Comparison of ENCODE assay signal across 8 cellular contexts in the genomic region with DNA sequence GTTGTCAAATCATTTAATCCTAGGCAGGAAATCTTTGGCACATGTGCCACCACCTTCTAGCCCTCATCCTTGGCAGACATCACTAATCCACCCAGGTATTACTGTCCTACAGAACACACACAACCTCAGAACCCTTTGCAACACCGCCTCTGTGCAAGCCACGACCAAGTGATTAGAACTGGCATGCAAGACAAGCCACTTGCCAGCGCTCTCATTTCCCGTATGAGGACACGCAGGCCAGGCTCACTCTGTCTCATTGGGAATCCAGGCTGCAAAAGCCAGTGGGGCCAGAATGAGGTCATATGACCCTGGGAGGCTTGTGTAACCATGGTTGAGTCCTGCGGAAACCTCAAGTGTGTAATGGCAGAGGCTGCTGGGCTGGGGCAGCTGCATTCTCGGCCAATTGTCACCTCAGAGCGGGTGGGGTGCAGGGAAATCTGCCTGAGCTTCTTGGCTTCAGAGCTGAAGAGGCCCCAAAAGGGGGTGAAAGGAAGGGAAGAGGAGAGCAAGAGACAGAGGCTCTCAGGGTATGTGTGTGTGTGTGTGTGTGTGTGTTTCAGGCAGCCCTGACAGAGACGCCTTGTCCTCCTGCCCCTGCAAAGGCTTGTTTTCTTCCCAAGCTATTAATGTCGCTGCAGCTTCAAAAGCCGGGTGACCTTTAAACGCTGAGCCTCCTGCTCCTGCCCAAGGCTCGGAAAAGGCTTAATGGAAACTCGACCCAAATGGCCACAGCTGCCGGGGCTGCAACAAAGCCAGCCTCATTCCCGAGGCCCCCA. TPM values are rescaled to one million over a fixed set of nuclear protein-coding genes. Genes with fewer than 3 reads are reported as not detected.
A peak's percentile ranks its signal among the peaks of the same experiment; 100 is the strongest.
DNase-seq lines count a peak whose midpoint lies in the region; ATAC-seq and TF ChIP-seq lines count a peak whose summit lies in the region.

No MANE protein-coding gene starts in this region.

- H3K27ac ChIP-seq in fibroblast of lung (ENCODE audit: insufficient read depth, low read length) (peak overlapping the region; percentile 87), urinary bladder (ENCODE audit: low read depth) (peak overlapping the region; percentile 91)

- H3K4me2 ChIP-seq in fibroblast of lung (ENCODE audit: extremely low read depth, insufficient read depth, low read length), result peak overlapping the region; percentile 71

- no peak for ATAC-seq in HG02763 (IDR thresholded peaks at IDR 0.05; ENCODE audit: unreplicated experiment)

- intact Hi-C loops in CD14-positive monocyte (cut with micrococcal nuclease), result loop anchor here (2.0 to 5.0 kb wide), 4 partner anchors 54 to 94 kb away; a partner anchor contains a TSS

- in situ Hi-C loops in KBM-7 (cut with MboI; ENCODE audit: low pct_unique_long_range_greater_than_20kb, low sequenced_read_pairs), result no loop called here

- WGBS in urinary bladder, result 6% methylated on average over 16 of the region's 16 CpGs

- H3K27me3 Mint-ChIP-seq in CD14-positive monocyte (ENCODE audit: low read depth in 3 of 3), result peaks cover 0 to 2% (median 1%) of the 10 kb centered on the region in 3 donors

- H3K36me3 Mint-ChIP-seq in CD14-positive monocyte, result peaks cover 8 to 17% of the 10 kb centered on the region in 2 donors

- peak overlapping the region; percentile 97 to 99 (median 99) for H3K27ac Mint-ChIP-seq in CD14-positive monocyte

- no peaks in the 10 kb centered on the region for H3K27me3 ChIP-seq in fibroblast of lung (ENCODE audit: control insufficient read depth, insufficient read depth, low read length)
- no peaks in the 10 kb centered on the region for H3K27me3 ChIP-seq in mucosa of stomach (ENCODE audit: control insufficient read depth, insufficient read depth, low read length)

- peak; percentile 96 for DNase-seq in CD14-positive monocyte (ENCODE audit: low spot score)
- peak; percentile 80 for DNase-seq in KBM-7
- peak; percentile 99 for DNase-seq in SKM-1 treated with dmso at 0.1 percent for 144 hours (lab: John Stamatoyannopoulos, UW; ENCODE audit: unreplicated experiment)
- DNase-seq in fibroblast of lung (ENCODE audit: low read depth in 2 of 2), result peak; percentile 97 to 99
- DNase-seq in NCI-H1105 (lab: John Stamatoyannopoulos, UW), result no peak

- no peak overlapping the region for H2AFZ ChIP-seq in fibroblast of lung (ENCODE audit: low read length)

- H3K4me1 Mint-ChIP-seq in CD14-positive monocyte, result peaks cover 75% of the 10 kb centered on the region

- H3K4me3 ChIP-seq in fibroblast of lung (replicated peaks in 1 of 4; ENCODE audit: control extremely low read depth in 1 of 4, insufficient read depth in 1 of 4, low read depth in 3 of 4, low read length in 4 of 4) (peak overlapping the region in 3 of 4 experiments; percentile 11 to 18 (median 18)), mucosa of stomach (ENCODE audit: low read length) (no peak overlapping the region), urinary bladder (ENCODE audit: low read depth, low read length) (no peak overlapping the region)

- H3K9me3 ChIP-seq in fibroblast of lung (ENCODE audit: control insufficient read depth, insufficient read depth, low read depth, low read length), result no peaks in the 10 kb centered on the region
- H3K9me3 ChIP-seq in mucosa of stomach (ENCODE audit: control insufficient read depth, low read length), result no peaks in the 10 kb centered on the region

- peak overlapping the region; percentile 88 to 99 for H3K4me3 Mint-ChIP-seq in CD14-positive monocyte

- no peaks in the 10 kb centered on the region for H4K20me1 ChIP-seq in fibroblast of lung (ENCODE audit: control insufficient read depth, extremely low read depth, insufficient read depth, low read length)

- H3K9ac ChIP-seq in fibroblast of lung (ENCODE audit: insufficient read depth, low read length) (peak overlapping the region; percentile 69), mucosa of stomach (ENCODE audit: low read length) (peak overlapping the region; percentile 56)

- peaks cover 0 to 2% (median 0%) of the 10 kb centered on the region in 7 donors for H3K9me3 Mint-ChIP-seq in CD14-positive monocyte

- H3K4me1 ChIP-seq in fibroblast of lung (ENCODE audit: control insufficient read depth, extremely low read depth, insufficient read depth, low read length), result peaks cover 37% of the 10 kb centered on the region
- H3K4me1 ChIP-seq in mucosa of stomach (ENCODE audit: control insufficient read depth, insufficient read depth, low read length), result peaks cover 50% of the 10 kb centered on the region
- peaks cover 1% of the 10 kb centered on the region for H3K4me1 ChIP-seq in urinary bladder (ENCODE audit: insufficient read depth)

- TF ChIP-seq CTCF in CD14-positive monocyte (IDR thresholded peaks at IDR 0.05) (peak; percentile 67), fibroblast of lung (conservative IDR thresholded peaks at IDR 0.05 in 1 of 2, IDR thresholded peaks at IDR 0.05 in 1 of 2; ENCODE audit: low read depth in 1 of 2, low read length in 2 of 2) (no peak)

- H3K36me3 ChIP-seq in fibroblast of lung (ENCODE audit: control insufficient read depth, insufficient read depth, low read length) (no peaks in the 10 kb centered on the region), mucosa of stomach (ENCODE audit: control insufficient read depth, insufficient read depth, low read length) (no peaks in the 10 kb centered on the region), urinary bladder (ENCODE audit: insufficient read depth) (no peaks in the 10 kb centered on the region)

- H3K79me2 ChIP-seq in fibroblast of lung (ENCODE audit: control insufficient read depth, insufficient read depth, low read length), result peaks cover 17% of the 10 kb centered on the region

RNA-seq across cellular contexts. Expression of a gene that starts 43.2 kb away (rescaled TPM):
- polyA plus RNA-seq in CD14-positive monocyte, result 10 to 100 TPM; 32.7 to 40.6 TPM
- total RNA-seq in fibroblast of lung, result 18.5 and 27.9 TPM in 2 replicates
- 40.0 and 57.6 TPM in 2 replicates for polyA plus RNA-seq in fibroblast of lung
- 43.7 and 57.2 TPM in 2 replicates for polyA plus RNA-seq in fibroblast of lung (2012)
- 23.0 and 43.6 TPM in 2 replicates for polyA minus RNA-seq in fibroblast of lung (ENCODE audit: low replicate concordance)
- 17.3 TPM for total RNA-seq in urinary bladder
- 41.2 TPM for polyA plus RNA-seq in urinary bladder

Comparison
In these comparisons a context has a peak if more than half of its experiments do, and no peak if none do; other contexts are left out.
1. H3K4me3 ChIP-seq: peak in fibroblast of lung (3 of 4); none in mucosa of stomach (single experiment) and urinary bladder (single experiment).